Comparison of ENCODE assay signal across 26 cellular contexts in genomic region chr3:73475717-73476116, GRCh38.
"Had no signal": no experiment of that assay in that cellular context is flagged by ENCODE, and none has a peak within 500 bp of the region (broad histone marks: within the 10 kb centered on the region; RNA-seq: fewer than 3 reads in every experiment).

No MANE protein-coding gene starts in this region.

- DNase-seq: activated B cell treated with CpG ODN at 0.5 μM for 24 hours; activated CD4-positive, alpha-beta T cell treated with anti-CD3 and anti-CD28 coated beads, Interleukin-2, amount 50 U/mL, for 1 hour; activated CD8-positive, alpha-beta T cell treated with anti-CD3 and anti-CD28 coated beads for 36 hours; activated gamma-delta T cell treated with Interleukin-2 at 50 U/mL for 16 hours; activated naive CD4-positive, alpha-beta T cell treated with anti-CD3 and anti-CD28 coated beads, Interleukin-2, amount 50 U/mL, for 16 hours; activated T-cell treated with anti-CD3 and anti-CD28 coated beads, Interleukin-2, amount 50 U/mL, for 4 hours; amniotic stem cell; brain microvascular endothelial cell; cortex of kidney; endodermal cell; foreskin melanocyte; left ventricle myocardium inferior; nephron progenitor cell; right lobe of liver; stimulated activated CD4-positive, alpha-beta T cell treated with anti-CD3 and anti-CD28 coated beads, Interleukin-4, amount 100 ng/mL, for 1 hour; trophoblast cell; uterus had no signal

- H3K4me3 ChIP-seq: left ventricle myocardium inferior, right lobe of liver, thoracic aorta, uterus had no signal

- H3K9me3 Mint-ChIP-seq: activated T-cell treated with anti-CD3 and anti-CD28 coated beads, Interleukin-2, amount 50 U/mL, for 4 hours; activated T-helper 17 cell treated with anti-CD3 and anti-CD28 coated beads, Interleukin-2, amount 50 U/mL, for 72 hours; T-helper 2 cell treated with Interferon-gamma antibody and Interleukin-4, amounts not matched to agents 5 μg/mL and 100 μg/mL, for 36 hours had no signal

- H3K27me3 ChIP-seq: brain microvascular endothelial cell, right lobe of liver, uterus had no signal

- H3K4me3 Mint-ChIP-seq: activated B cell treated with CpG ODN at 0.5 μM for 24 hours; activated CD8-positive, alpha-beta T cell treated with anti-CD3 and anti-CD28 coated beads for 36 hours; activated T-cell treated with anti-CD3 and anti-CD28 coated beads, Interleukin-2, amount 50 U/mL, for 4 hours; activated T-helper 17 cell treated with anti-CD3 and anti-CD28 coated beads, Interleukin-2, amount 50 U/mL, for 72 hours; endodermal cell; nephron progenitor cell; stimulated activated naive CD8-positive, alpha-beta T cell treated with anti-CD3 and anti-CD28 coated beads, Interleukin-15, Interleukin-2, amounts not matched to agents 100 ng/mL and 50 ng/mL, for 24 hours; T-helper 2 cell treated with Interferon-gamma antibody and Interleukin-4, amounts not matched to agents 5 μg/mL and 100 μg/mL, for 36 hours had no signal

- FAIRE-seq: astrocyte, islet of Langerhans had no signal

- ATAC-seq: activated CD8-positive, alpha-beta T cell treated with anti-CD3 and anti-CD28 coated beads for 36 hours; activated T-cell treated with anti-CD3 and anti-CD28 coated beads, Interleukin-2, amount 50 U/mL, for 4 hours; activated T-helper 17 cell treated with anti-CD3 and anti-CD28 coated beads, Interleukin-2, amount 50 U/mL, for 72 hours; esophagus mucosa; right lobe of liver had no signal

- H3K4me1 ChIP-seq: right lobe of liver had no signal

- H3K4me1 Mint-ChIP-seq: activated B cell treated with CpG ODN at 0.5 μM for 24 hours; activated T-helper 17 cell treated with anti-CD3 and anti-CD28 coated beads, Interleukin-2, amount 50 U/mL, for 72 hours had no signal

- H3K9me3 ChIP-seq: left ventricle myocardium inferior, neutrophil, right lobe of liver, thoracic aorta, uterus had no signal

- H3K27ac Mint-ChIP-seq: activated B cell treated with CpG ODN at 0.5 μM for 24 hours; activated CD8-positive, alpha-beta T cell treated with anti-CD3 and anti-CD28 coated beads for 36 hours; activated T-helper 17 cell treated with anti-CD3 and anti-CD28 coated beads, Interleukin-2, amount 50 U/mL, for 72 hours; endodermal cell; progenitor cell of endocrine pancreas; stimulated activated naive CD8-positive, alpha-beta T cell treated with anti-CD3 and anti-CD28 coated beads, Interleukin-15, Interleukin-2, amounts not matched to agents 100 ng/mL and 50 ng/mL, for 24 hours; T-helper 2 cell treated with Interferon-gamma antibody and Interleukin-4, amounts not matched to agents 5 μg/mL and 100 μg/mL, for 36 hours had no signal

- H3K27ac ChIP-seq: brain microvascular endothelial cell, left ventricle myocardium inferior, neutrophil, right lobe of liver, thoracic aorta, uterus had no signal

- H3K36me3 ChIP-seq: brain microvascular endothelial cell, left ventricle myocardium inferior, neutrophil, right lobe of liver, thoracic aorta, uterus had no signal
